ENCODE assay signal across 26 cellular contexts in the genomic region with DNA sequence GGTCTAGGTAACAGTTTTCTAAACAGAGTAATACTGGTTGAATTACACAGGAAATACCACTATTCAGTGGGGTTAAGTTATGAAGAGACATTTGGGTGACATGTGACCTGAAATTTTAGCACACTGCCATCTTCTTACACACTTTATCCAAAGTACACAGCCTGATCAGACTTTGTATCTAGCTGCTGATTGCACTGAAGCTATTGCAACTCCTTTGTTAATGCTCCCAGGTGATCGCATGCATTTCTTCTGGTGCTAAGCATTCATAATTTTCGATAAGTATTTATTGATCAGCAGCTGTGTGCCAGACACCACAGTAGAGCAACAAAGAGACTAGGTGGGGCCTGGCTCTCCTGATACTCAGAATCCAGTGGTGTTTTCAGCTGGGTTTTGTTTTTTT.
"Had no signal": no experiment of that assay in that cellular context is flagged by ENCODE, and none has a peak within 500 bp of the region (broad histone marks: within the 10 kb centered on the region; RNA-seq: fewer than 3 reads in every experiment).

No MANE protein-coding gene starts in this region.

- H3K4me1 ChIP-seq: neural progenitor cell, parathyroid adenoma, psoas muscle, sigmoid colon, thyroid gland, vagina had no signal

- DNase-seq: naive thymus-derived CD4-positive, alpha-beta T cell; natural killer cell; occipital lobe; ovary; posterior cingulate gyrus; psoas muscle; right cardiac atrium; sigmoid colon; small intestine; stimulated activated CD4-positive, alpha-beta T cell treated with anti-CD3 and anti-CD28 coated beads, Interleukin-15, amount 100 ng/mL, for 24 hours; stimulated activated CD4-positive, alpha-beta T cell treated with anti-CD3 and anti-CD28 coated beads, Interleukin-2, amount 100 ng/mL, for 24 hours; stimulated activated CD4-positive, alpha-beta T cell treated with anti-CD3 and anti-CD28 coated beads, Interleukin-2, amount 100 ng/mL, for 48 hours; stimulated activated CD4-positive, alpha-beta T cell treated with anti-CD3 and anti-CD28 coated beads, Interleukin-4, amount 100 ng/mL, for 24 hours; stimulated activated naive B cell treated with anti-CD40 and anti-IgM and Interleukin-4, amounts not matched to agents 10 μg/mL and 1 μg/mL and 100 μg/mL, for 72 hours; stimulated activated naive CD4-positive, alpha-beta T cell treated with Interleukin-2 at 50 U/mL for 16 hours; stomach; thyroid gland; trophoblast cell; upper lobe of left lung had no signal

- H3K27me3 ChIP-seq: neural progenitor cell, ovary, sigmoid colon, stomach, thyroid gland, tibial nerve, upper lobe of left lung, vagina had no signal

- H3K4me2 ChIP-seq: neural progenitor cell had no signal

- FAIRE-seq: small intestine, urothelium cell line had no signal

- H3K36me3 ChIP-seq: neural progenitor cell, ovary, thoracic aorta, thyroid gland, tibial nerve, upper lobe of left lung, vagina had no signal

- H3K9me3 ChIP-seq: ovary, psoas muscle, sigmoid colon, stomach, thoracic aorta, thyroid gland, tibial nerve, upper lobe of left lung, vagina had no signal

- H3K27ac ChIP-seq: neural progenitor cell, ovary, parathyroid adenoma, psoas muscle, sigmoid colon, stomach, thoracic aorta, thyroid gland, tibial nerve, upper lobe of left lung, vagina had no signal

- H3K79me2 ChIP-seq: parathyroid adenoma had no signal

- H3K9ac ChIP-seq: neural progenitor cell, parathyroid adenoma had no signal

- H3K4me3 ChIP-seq: neural progenitor cell, ovary, psoas muscle, sigmoid colon, stomach, thoracic aorta, thyroid gland, tibial nerve, upper lobe of left lung, vagina had no signal

- ATAC-seq: naive thymus-derived CD4-positive, alpha-beta T cell; natural killer cell; psoas muscle; right cardiac atrium; stimulated activated effector memory CD8-positive, alpha-beta T cell treated with anti-CD3 and anti-CD28 coated beads, Interleukin-12 subunit alpha, Interleukin-12 subunit beta, amount 100 ng/mL, for 72 hours; stimulated activated naive B cell treated with anti-CD40 and anti-IgM and Interleukin-4, amounts not matched to agents 10 μg/mL and 1 μg/mL and 100 μg/mL, for 72 hours had no signal

- H2AFZ ChIP-seq: neural progenitor cell, parathyroid adenoma had no signal
